35 cellular contexts compared by ENCODE assay signal in the genomic region with DNA sequence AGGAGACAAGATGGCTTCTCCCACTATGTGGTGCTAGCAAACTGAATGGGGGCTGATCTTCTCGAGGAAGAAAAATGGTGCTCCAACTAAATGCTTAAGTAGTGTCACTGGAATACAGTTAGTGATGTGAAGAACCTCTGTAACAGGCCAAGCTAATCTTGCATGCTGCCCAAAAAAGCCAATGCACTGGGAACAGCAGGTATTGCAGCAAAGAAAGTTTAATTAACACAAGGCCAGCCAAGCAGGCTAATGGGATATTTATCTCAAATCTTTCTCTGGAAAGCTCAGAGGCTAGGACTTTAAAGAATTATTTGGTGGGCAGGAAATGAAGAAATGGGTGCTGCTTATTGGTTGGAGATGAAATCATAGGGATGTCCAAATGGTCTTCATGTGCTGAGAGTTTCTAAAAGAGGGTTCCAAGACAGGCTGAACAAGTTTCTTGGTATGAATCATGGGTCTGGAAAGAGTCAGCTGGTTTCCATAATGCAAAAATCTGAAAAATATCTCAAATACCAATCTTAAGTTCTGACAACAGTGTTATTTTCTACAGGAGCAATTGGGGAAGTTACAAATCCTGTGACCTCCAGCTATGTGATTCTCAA.
DNase-seq lines count a peak whose midpoint lies in the region; ATAC-seq, FAIRE-seq and TF ChIP-seq lines count a peak whose summit lies in the region.
"Had no signal": no experiment of that assay in that cellular context is flagged by ENCODE, and none has a peak within 500 bp of the region (broad histone marks: within the 10 kb centered on the region; RNA-seq: fewer than 3 reads in every experiment).

No MANE protein-coding gene starts in this region.

- no peaks in the 10 kb centered on the region for H3K9me2 ChIP-seq in GM23248 (ENCODE audit: insufficient read depth)

- H3K36me3 Mint-ChIP-seq in immature natural killer cell, result no peaks in the 10 kb centered on the region
- H3K36me3 Mint-ChIP-seq: CD14-positive monocyte; CD4-positive, alpha-beta memory T cell; CD4-positive, CD25-positive, alpha-beta regulatory T cell; CD8-positive, alpha-beta memory T cell; CD8-positive, alpha-beta T cell had no signal

- in situ Hi-C loops in GM23248 (cut with MboI), result no loop called here

- no peaks in the 10 kb centered on the region for H3K79me2 ChIP-seq in GM23248 (ENCODE audit: insufficient read depth)

- no peaks in the 10 kb centered on the region for H4K20me1 ChIP-seq in GM23248 (ENCODE audit: insufficient read depth)
- H4K20me1 ChIP-seq: BLaER1; BLaER1 treated with 17β-estradiol and CSF1 and Interleukin-3, amounts not matched to agents 10 nM and 100 nM had no signal

- H3K4me3 ChIP-seq in A549, result no peak overlapping the region
- no peak overlapping the region for H3K4me3 ChIP-seq in HEK293 (ENCODE audit: low read depth, low read length)
- no peak overlapping the region for H3K4me3 ChIP-seq in choroid plexus epithelial cell (ENCODE audit: low read depth, low read length)
- H3K4me3 ChIP-seq in GM23248, result no peak overlapping the region
- H3K4me3 ChIP-seq: BLaER1; BLaER1 treated with 17β-estradiol and CSF1 and Interleukin-3, amounts not matched to agents 10 nM and 100 nM had no signal

- no peaks in the 10 kb centered on the region for H3K9me3 ChIP-seq in A549
- H3K9me3 ChIP-seq in HEK293 (ENCODE audit: control insufficient read depth, insufficient read depth, low read depth, low read length), result no peaks in the 10 kb centered on the region
- no peaks in the 10 kb centered on the region for H3K9me3 ChIP-seq in GM23248 (ENCODE audit: low read depth)

- no peak for TF ChIP-seq RAD21 in A549 (conservative IDR thresholded peaks at IDR 0.05 in 1 of 2, IDR thresholded peaks at IDR 0.05 in 1 of 2)
- no peak for TF ChIP-seq RAD21 in Ishikawa (IDR thresholded peaks at IDR 0.05; ENCODE audit: low read depth)

- H3K9ac ChIP-seq in GM23248, result no peak overlapping the region
- H3K9ac ChIP-seq: BLaER1; BLaER1 treated with 17β-estradiol and CSF1 and Interleukin-3, amounts not matched to agents 10 nM and 100 nM had no signal

- POLR2A ChIA-PET in A549 (lab: Yijun Ruan, JAX), result no interaction called here
- POLR2A ChIA-PET in HEK293 (lab: Yijun Ruan, JAX), result no interaction called here

- H3K4me3 Mint-ChIP-seq in immature natural killer cell, result no peak overlapping the region
- H3K4me3 Mint-ChIP-seq: B cell; CD14-positive monocyte; CD4-positive, alpha-beta memory T cell; CD4-positive, alpha-beta T cell; CD4-positive, CD25-positive, alpha-beta regulatory T cell; CD8-positive, alpha-beta memory T cell; CD8-positive, alpha-beta T cell had no signal

- H3K27me3 Mint-ChIP-seq in immature natural killer cell (ENCODE audit: low read depth in 3 of 3), result peaks cover 0 to 2% (median 0%) of the 10 kb centered on the region in 3 donors
- H3K27me3 Mint-ChIP-seq: B cell; CD4-positive, alpha-beta memory T cell; CD4-positive, alpha-beta T cell; CD4-positive, CD25-positive, alpha-beta regulatory T cell; CD8-positive, alpha-beta memory T cell had no signal

- H3K27ac ChIP-seq in A549, result no peak overlapping the region
- H3K27ac ChIP-seq in HEK293 (ENCODE audit: extremely low read depth, low read depth, low read length), result no peak overlapping the region
- no peak overlapping the region for H3K27ac ChIP-seq in GM23248
- H3K27ac ChIP-seq: 22Rv1; BLaER1; BLaER1 treated with 17β-estradiol and CSF1 and Interleukin-3, amounts not matched to agents 10 nM and 100 nM; C4-2B had no signal

- no peak overlapping the region for H3K27ac Mint-ChIP-seq in immature natural killer cell
- H3K27ac Mint-ChIP-seq: B cell; CD14-positive monocyte; CD4-positive, alpha-beta memory T cell; CD4-positive, alpha-beta T cell; CD4-positive, CD25-positive, alpha-beta regulatory T cell; CD8-positive, alpha-beta memory T cell; CD8-positive, alpha-beta T cell had no signal

- no peaks in the 10 kb centered on the region for H3K4me1 Mint-ChIP-seq in immature natural killer cell
- H3K4me1 Mint-ChIP-seq: B cell; CD14-positive monocyte; CD4-positive, alpha-beta memory T cell; CD4-positive, CD25-positive, alpha-beta regulatory T cell; CD8-positive, alpha-beta memory T cell had no signal

- TF ChIP-seq CTCF in A549 (IDR thresholded peaks at IDR 0.05) (no peak), HEK293 (tag by site-specific recombination; IDR thresholded peaks at IDR 0.05) (no peak), choroid plexus epithelial cell (conservative IDR thresholded peaks at IDR 0.05; ENCODE audit: low read depth, low read length) (no peak), D721Med (IDR thresholded peaks at IDR 0.05; ENCODE audit: insufficient read depth, missing control alignments) (no peak)

- no peak for ATAC-seq in A549
- ATAC-seq: CD8-positive, alpha-beta T cell had no signal

- H2AFZ ChIP-seq in GM23248, result no peak overlapping the region

- no peak overlapping the region for H3K4me2 ChIP-seq in A549
- no peak overlapping the region for H3K4me2 ChIP-seq in GM23248 (ENCODE audit: unreplicated experiment)
- H3K4me2 ChIP-seq: BLaER1; BLaER1 treated with 17β-estradiol and CSF1 and Interleukin-3, amounts not matched to agents 10 nM and 100 nM had no signal

- no peak for DNase-seq in A549 (ENCODE audit: low read depth in 1 of 2, low spot score in 1 of 2)
- peak; percentile 4 for DNase-seq in choroid plexus epithelial cell (ENCODE audit: low read depth)
- no peak for DNase-seq in D721Med (ENCODE audit: insufficient read length, low spot score)
- DNase-seq in immature natural killer cell, result no peak
- no peak for DNase-seq in GM23248
- no peak for DNase-seq in NCI-H2029 treated with DMSO at 0.1 percent for 48 hours (lab: John Stamatoyannopoulos, UW)
- DNase-seq: 8988T; ACHN; AML-193; BE2C; C1 segment of cervical spinal cord; Caco-2; Calu3; CD4-positive, alpha-beta memory T cell; CD4-positive, alpha-beta T cell; CD4-positive, CD25-positive, alpha-beta regulatory T cell; CD8-positive, alpha-beta memory T cell; CD8-positive, alpha-beta T cell; COR-L47; DMS 273 treated with DMSO at 0.1 percent for 48 hours; DMS153; DMS53; DMS79; DMS79 treated with DMSO at 0.1 percent for 48 hours; DND-41; EL had no signal

- no peaks in the 10 kb centered on the region for H3F3A ChIP-seq in GM23248 (ENCODE audit: insufficient read depth)

- H3K36me3 ChIP-seq in HEK293 (ENCODE audit: control insufficient read depth in 2 of 2, insufficient read depth in 1 of 2, low read length in 2 of 2), result no peaks in the 10 kb centered on the region
- no peaks in the 10 kb centered on the region for H3K36me3 ChIP-seq in GM23248 (ENCODE audit: low read depth)
- H3K36me3 ChIP-seq: BE2C; BLaER1; BLaER1 treated with 17β-estradiol and CSF1 and Interleukin-3, amounts not matched to agents 10 nM and 100 nM had no signal

- no peak for TF ChIP-seq POLR2A in A549 (IDR thresholded peaks at IDR 0.05; ENCODE audit: low read length)

- CTCF ChIA-PET in A549 (lab: Yijun Ruan, JAX), result no interaction called here
- CTCF ChIA-PET in HEK293 (lab: Yijun Ruan, JAX), result no interaction called here

- WGBS in A549 (ENCODE audit: missing lambda C conversion rate), result 8% methylated on average over 1 of the region's 1 CpG
- 9 to 12% methylated on average over 1 of the region's 1 CpG for WGBS in GM23248 (ENCODE audit: low coverage in 1 of 2, low lambda C conversion rate in 2 of 2, missing lambda C conversion rate in 2 of 2), 2 experiments

- H3K9me3 Mint-ChIP-seq in immature natural killer cell, result peaks cover 7 to 30% (median 18%) of the 10 kb centered on the region in 6 donors

- H3K27me3 ChIP-seq in GM23248 (replicated peaks; ENCODE audit: insufficient read depth), result no peaks in the 10 kb centered on the region
- H3K27me3 ChIP-seq: BE2C; BLaER1; BLaER1 treated with 17β-estradiol and CSF1 and Interleukin-3, amounts not matched to agents 10 nM and 100 nM had no signal

- H3K4me1 ChIP-seq in A549, result no peaks in the 10 kb centered on the region
- no peaks in the 10 kb centered on the region for H3K4me1 ChIP-seq in HEK293 (ENCODE audit: control insufficient read depth, insufficient read depth, low read length)
- H3K4me1 ChIP-seq in GM23248 (ENCODE audit: insufficient read depth), result no peaks in the 10 kb centered on the region
- H3K4me1 ChIP-seq: BE2C; BLaER1; BLaER1 treated with 17β-estradiol and CSF1 and Interleukin-3, amounts not matched to agents 10 nM and 100 nM; Caco-2 had no signal

- FAIRE-seq in A549 (lab: Jason Lieb, UNC) (no peak), D721Med (lab: Jason Lieb, UNC) (no peak)
- FAIRE-seq: A204.1 had no signal

- TF ChIP-seq EP300 in A549 (IDR thresholded peaks at IDR 0.05) (no peak), Ishikawa (IDR thresholded peaks at IDR 0.05; ENCODE audit: borderline replicate concordance) (no peak)

TF ChIP-seq in A549, 52 proteins besides CTCF, POLR2A, EP300 and RAD21:
- TF ChIP-seq CEBPB (IDR thresholded peaks at IDR 0.05), result no peak
- peak; percentile 32; the same call in 1 of the 2 replicates for TF ChIP-seq KDM5A (IDR thresholded peaks at IDR 0.05)

TF ChIP-seq in HEK293, 187 proteins besides CTCF, POLR2A, EP300 and RAD21 (continues in another document):
- TF ChIP-seq ZNF791 (tag by site-specific recombination; IDR thresholded peaks at IDR 0.05) (no peak), MEIS1 (CRISPR knock-in tag; IDR thresholded peaks at IDR 0.05; ENCODE audit: borderline replicate concordance) (no peak), TRIM28 (IDR thresholded peaks at IDR 0.05; ENCODE audit: borderline replicate concordance, low read length) (peak; percentile 98; the same call in 1 of the 2 replicates), SETDB1 (IDR thresholded peaks at IDR 0.05; ENCODE audit: insufficient read length, low read length) (peak; percentile 94), ZNF169 (tag by site-specific recombination; IDR thresholded peaks at IDR 0.05) (no peak), ZNF660 (tag by site-specific recombination; IDR thresholded peaks at IDR 0.05) (no peak)

TF ChIP-seq in Ishikawa, 13 proteins besides CTCF, POLR2A, EP300 and RAD21:
- TF ChIP-seq TEAD4 (IDR thresholded peaks at IDR 0.05) (no peak), YY1 (IDR thresholded peaks at IDR 0.05; ENCODE audit: low read depth) (0 out of 2 replicates have a peak, but pooled peaks have one; percentile 33), EGR1 (IDR thresholded peaks at IDR 0.05) (no peak), NFIC (IDR thresholded peaks at IDR 0.05) (no peak)
